ENCODE assay signal across 8 cellular contexts in the genomic region with DNA sequence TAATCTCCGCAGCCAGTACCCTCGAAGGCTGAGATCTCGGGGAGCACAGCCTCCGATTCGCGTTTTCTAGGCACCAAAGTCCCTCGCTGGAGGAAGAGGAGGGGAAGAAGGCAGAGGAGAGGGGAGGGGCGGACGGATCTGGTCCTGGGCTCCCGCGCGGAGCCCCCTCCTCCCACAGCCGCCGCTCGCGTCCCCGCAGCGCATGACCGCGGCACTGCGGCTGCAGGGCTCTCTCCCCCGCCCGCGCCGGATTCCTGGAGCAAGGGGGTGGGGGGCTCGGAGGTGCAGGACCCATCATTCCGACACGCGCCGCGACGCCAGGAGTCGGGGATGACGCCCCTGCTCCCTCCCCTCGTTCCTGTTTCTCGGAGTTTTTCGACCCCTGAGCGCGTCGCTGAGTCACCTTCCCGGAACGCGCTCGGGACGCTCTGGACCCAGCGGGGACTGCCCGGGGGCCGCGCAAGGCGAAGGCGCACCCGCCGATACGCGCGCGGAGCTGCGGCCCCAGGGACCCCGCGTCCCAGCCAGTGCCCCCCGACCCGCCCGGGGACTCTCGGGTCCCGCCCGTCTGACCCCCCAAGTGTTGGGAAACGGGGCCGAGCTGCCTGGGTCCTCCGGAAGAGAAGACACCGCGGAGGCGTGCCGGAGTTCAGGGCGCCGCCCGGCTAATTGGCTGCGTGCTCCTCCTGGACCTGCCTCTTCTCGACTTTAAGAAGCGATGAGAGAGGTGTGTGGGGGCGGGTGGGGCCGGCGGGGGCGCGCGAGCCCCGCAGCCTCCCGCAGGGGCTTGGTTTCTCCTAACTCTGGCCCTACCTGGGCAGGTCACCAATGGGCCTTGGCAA. TPM values are rescaled to one million over a fixed set of nuclear protein-coding genes. Genes with fewer than 3 reads are reported as not detected.
DNase-seq lines count a peak whose midpoint lies in the region; ATAC-seq, FAIRE-seq and TF ChIP-seq lines count a peak whose summit lies in the region.

No MANE protein-coding gene starts in this region.

- H3K4me2 ChIP-seq in endothelial cell of umbilical vein (ENCODE audit: insufficient read depth, low read length), result peak overlapping the region; percentile 67

- CTCF ChIA-PET in endothelial cell of umbilical vein (lab: Charles Lee), result interaction anchor here (0.5 to 8.1 kb wide), 8 partner anchors 13 to 518 kb away, joined by 3 to 106 read pairs (median 12); a partner anchor contains a TSS

- peaks cover 7 to 19% (median 11%) of the 10 kb centered on the region in 3 donors for H3K4me1 Mint-ChIP-seq in naive B cell

- no peaks in the 10 kb centered on the region for H4K20me1 ChIP-seq in endothelial cell of umbilical vein (replicated peaks; ENCODE audit: control insufficient read depth, extremely low read depth, insufficient read depth, low read length)

- intact Hi-C loops in endothelial cell of umbilical vein (cut with micrococcal nuclease), result no loop called here

- peaks cover 4 to 33% (median 7%) of the 10 kb centered on the region in 3 donors for H3K27me3 Mint-ChIP-seq in naive B cell

- peak; percentile 78 for DNase-seq in GM12891 (ENCODE audit: insufficient read length, low spot score)
- peak; percentile 81 to 85 for DNase-seq in Kasumi-1 (lab: John Stamatoyannopoulos, UW)
- peak; percentile 46 to 56 for DNase-seq in activated CD4-positive, alpha-beta T cell treated with anti-CD3 and anti-CD28 coated beads, Interleukin-2, amount 50 U/mL, for 4 hours
- DNase-seq in endothelial cell of umbilical vein (ENCODE audit: low read depth, low spot score), result peak; percentile 74
- peak; percentile 33 for DNase-seq in naive B cell
- DNase-seq in stimulated activated naive CD8-positive, alpha-beta T cell treated with anti-CD3 and anti-CD28 coated beads, Interleukin-15, Interleukin-2, amounts not matched to agents 100 U/mL and 50 U/mL, for 24 hours, result peak; percentile 69
- no peak for DNase-seq in NCI-H2081 (lab: John Stamatoyannopoulos, UW)

- H3K4me3 Mint-ChIP-seq in naive B cell, result peak overlapping the region; percentile 86 to 96 (median 93)

- no peak for FAIRE-seq in GM12891 (lab: Jason Lieb, UNC)
- peak; percentile 92 for FAIRE-seq in endothelial cell of umbilical vein (lab: Jason Lieb, UNC)

- no peaks in the 10 kb centered on the region for H3K9me3 Mint-ChIP-seq in naive B cell

- no peaks in the 10 kb centered on the region for H3K36me3 ChIP-seq in endothelial cell of umbilical vein (ENCODE audit: control insufficient read depth in 2 of 2, extremely low read depth in 1 of 2, insufficient read depth in 2 of 2, low read length in 2 of 2)

- H3K4me3 ChIP-seq in endothelial cell of umbilical vein (replicated peaks in 1 of 3; ENCODE audit: insufficient read depth in 1 of 3, low read depth in 1 of 3, low read length in 3 of 3), result peak overlapping the region; percentile 54 to 82 (median 65)

- dilution Hi-C loops in endothelial cell of umbilical vein (cut with MboI; ENCODE audit: extremely low pct_ligation_motif_present, low sequenced_read_pairs), result no loop called here

- no TSS peak for BruUV-seq in endothelial cell of umbilical vein (replicated peaks; lab: Mats Ljungman, UMichigan)

- peak overlapping the region; percentile 39 for H2AFZ ChIP-seq in endothelial cell of umbilical vein (ENCODE audit: low read depth, low read length)

- peak overlapping the region; percentile 97 for H3K9ac ChIP-seq in endothelial cell of umbilical vein (replicated peaks; ENCODE audit: extremely low read depth, insufficient read depth, low read length)

- H3K9me1 ChIP-seq in endothelial cell of umbilical vein (replicated peaks; ENCODE audit: control insufficient read depth, extremely low read depth, insufficient read depth, low read length), result no peaks in the 10 kb centered on the region

- H3K79me2 ChIP-seq in endothelial cell of umbilical vein (ENCODE audit: control insufficient read depth, insufficient read depth, low read length), result peaks cover 35% of the 10 kb centered on the region

- H3K27ac ChIP-seq in endothelial cell of umbilical vein (ENCODE audit: insufficient read depth, low read depth, low read length), result peak overlapping the region; percentile 97

- TF ChIP-seq CTCF in endothelial cell of umbilical vein (IDR thresholded peaks at IDR 0.05; ENCODE audit: extremely low read depth in 1 of 2, insufficient read depth in 1 of 2, low read depth in 1 of 2, low read length in 2 of 2), result no peak

- H3K27me3 ChIP-seq in endothelial cell of umbilical vein (ENCODE audit: control insufficient read depth in 2 of 2, insufficient read depth in 2 of 2, low read length in 2 of 2), result no peaks in the 10 kb centered on the region

- ATAC-seq in naive B cell (ENCODE audit: low read depth in 2 of 2) (peak; percentile 28 to 32), HG02970 (IDR thresholded peaks at IDR 0.05; ENCODE audit: low FRiP score, unreplicated experiment) (no peak)
- peak; percentile 47 for ATAC-seq in stimulated activated naive CD8-positive, alpha-beta T cell treated with anti-CD3 and anti-CD28 coated beads, Interleukin-15, Interleukin-2, amounts not matched to agents 100 U/mL and 50 U/mL, for 24 hours

- H3K9me3 ChIP-seq in endothelial cell of umbilical vein (replicated peaks; ENCODE audit: control insufficient read depth, insufficient read depth, low read length), result no peaks in the 10 kb centered on the region

- TF ChIP-seq POLR2A in GM12891 (IDR thresholded peaks at IDR 0.05; ENCODE audit: low read depth, low read length) (no peak), endothelial cell of umbilical vein (IDR thresholded peaks at IDR 0.05; ENCODE audit: low read depth, low read length) (peak; percentile 36)

- H3K4me1 ChIP-seq in endothelial cell of umbilical vein (ENCODE audit: control insufficient read depth, extremely low read depth, insufficient read depth, low read length), result peaks cover 29% of the 10 kb centered on the region

- H3K27ac Mint-ChIP-seq in naive B cell, result peak overlapping the region in 4 of 6 donors; percentile 71 to 90 (median 80)

- POLR2A ChIA-PET in endothelial cell of umbilical vein (lab: Charles Lee), result interaction anchor here (0.6 to 1.7 kb wide), 6 partner anchors 13 to 403 kb away, joined by 3 to 11 read pairs (median 4); a partner anchor contains a TSS

- H3K36me3 Mint-ChIP-seq in naive B cell, result no peaks in the 10 kb centered on the region

TF ChIP-seq in GM12891, 5 proteins besides CTCF, POLR2A, EP300 and RAD21:
- TF ChIP-seq TAF1 (IDR thresholded peaks at IDR 0.05; ENCODE audit: low read depth, low read length), result no peak
- no peak for TF ChIP-seq PAX5 (IDR thresholded peaks at IDR 0.05; ENCODE audit: insufficient read depth, low read length, severe bottlenecking)
- TF ChIP-seq POU2F2 (IDR thresholded peaks at IDR 0.05; ENCODE audit: low read depth, low read length), result no peak
- TF ChIP-seq POLR2AphosphoS5 (IDR thresholded peaks at IDR 0.05; ENCODE audit: low read depth, low read length), result no peak

TF ChIP-seq in endothelial cell of umbilical vein, 7 proteins besides CTCF, POLR2A, EP300 and RAD21:
- TF ChIP-seq JUN (IDR thresholded peaks at IDR 0.05; ENCODE audit: borderline replicate concordance, insufficient read depth, insufficient read length, low read depth) (peak; percentile 8), EZH2 (IDR thresholded peaks at IDR 0.05; ENCODE audit: borderline replicate concordance, low read depth, low read length, severe bottlenecking) (no peak), FOS (IDR thresholded peaks at IDR 0.05; ENCODE audit: borderline replicate concordance, insufficient read depth, low read length) (peak; percentile 78), MYC (IDR thresholded peaks at IDR 0.05; ENCODE audit: low read depth, low read length) (no peak), POLR2AphosphoS5 (IDR thresholded peaks at IDR 0.05; ENCODE audit: insufficient read depth, low read depth, low read length) (peak; percentile 30), GATA2 (IDR thresholded peaks at IDR 0.05; ENCODE audit: insufficient read depth, insufficient read length, low read depth, low read length) (no peak)
- TF ChIP-seq, protein P1, sequence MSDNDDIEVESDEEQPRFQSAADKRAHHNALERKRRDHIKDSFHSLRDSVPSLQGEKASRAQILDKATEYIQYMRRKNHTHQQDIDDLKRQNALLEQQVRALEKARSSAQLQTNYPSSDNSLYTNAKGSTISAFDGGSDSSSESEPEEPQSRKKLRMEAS (IDR thresholded peaks at IDR 0.05; ENCODE audit: insufficient read depth, insufficient read length), result no peak

RNA-seq across cellular contexts. Expression of a gene that starts 1.4 kb away (rescaled TPM):
- 0.27 TPM for polyA plus RNA-seq in GM12891 (2012; ENCODE audit: low read depth, missing spikeins)
- 70.7 and 85.6 TPM in 2 replicates for total RNA-seq in endothelial cell of umbilical vein
- polyA plus RNA-seq in endothelial cell of umbilical vein (97.4 and 97.8 TPM in 2 replicates), naive B cell (ENCODE audit: low read depth in 6 of 6) (1 to 10 TPM in 1 of 6 donors, under 1 TPM in 1, not detected in 4; 0.22 to 1.7 TPM)
- polyA plus RNA-seq in endothelial cell of umbilical vein (2011; cell fraction: cytosol; rRNA removed), result 57.6 and 80.7 TPM in 2 replicates
- polyA plus RNA-seq in endothelial cell of umbilical vein (2011; cell fraction: nucleus; rRNA removed), result 331 and 358 TPM in 2 replicates
- 84.4 and 89.7 TPM in 2 replicates for polyA plus RNA-seq in endothelial cell of umbilical vein (2012)
- polyA minus RNA-seq in endothelial cell of umbilical vein, result 27.2 and 37.8 TPM in 2 replicates
- 11.3 TPM for polyA minus RNA-seq in endothelial cell of umbilical vein (2011; cell fraction: cytosol; rRNA and poly(A)+ RNA removed)
- polyA minus RNA-seq in endothelial cell of umbilical vein (2011; cell fraction: nucleus; rRNA and poly(A)+ RNA removed), result 37.5 and 78.5 TPM in 2 replicates

RNA-seq across cellular contexts. Expression of a gene that starts 29.3 kb away (rescaled TPM):
- 20.6 TPM for polyA plus RNA-seq in GM12891 (2012; ENCODE audit: low read depth, missing spikeins)
- 79.1 and 90.2 TPM in 2 replicates for total RNA-seq in endothelial cell of umbilical vein
- polyA plus RNA-seq in endothelial cell of umbilical vein (106 and 123 TPM in 2 replicates), naive B cell (ENCODE audit: low read depth in 6 of 6) (10 to 100 TPM; 46.0 to 81.3 (median 54.4) TPM)
- 117 and 119 TPM in 2 replicates for polyA plus RNA-seq in endothelial cell of umbilical vein (2011; cell fraction: cytosol; rRNA removed)
- polyA plus RNA-seq in endothelial cell of umbilical vein (2011; cell fraction: nucleus; rRNA removed), result 331 and 391 TPM in 2 replicates
- polyA plus RNA-seq in endothelial cell of umbilical vein (2012), result 70.0 and 80.9 TPM in 2 replicates
- 111 and 140 TPM in 2 replicates for polyA minus RNA-seq in endothelial cell of umbilical vein
- polyA minus RNA-seq in endothelial cell of umbilical vein (2011; cell fraction: cytosol; rRNA and poly(A)+ RNA removed), result 35.5 TPM
- polyA minus RNA-seq in endothelial cell of umbilical vein (2011; cell fraction: nucleus; rRNA and poly(A)+ RNA removed), result 121 and 170 TPM in 2 replicates

Comparison
In these comparisons a context has a peak if more than half of its experiments do, and no peak if none do; other contexts are left out.
1. DNase-seq: peak in GM12891 (single experiment), Kasumi-1 (2 of 2), activated CD4-positive, alpha-beta T cell treated with anti-CD3 and anti-CD28 coated beads, Interleukin-2, amount 50 U/mL, for 4 hours (2 of 2), endothelial cell of umbilical vein (single experiment), naive B cell (single experiment) and stimulated activated naive CD8-positive, alpha-beta T cell treated with anti-CD3 and anti-CD28 coated beads, Interleukin-15, Interleukin-2, amounts not matched to agents 100 U/mL and 50 U/mL, for 24 hours (single experiment); none in NCI-H2081 (0 of 2).
2. RNA of a gene that starts 1.4 kb away (polyA plus RNA-seq): 57.6 to 358 TPM in endothelial cell of umbilical vein; 0.22 to 1.7 TPM in naive B cell; every median in the first group is over 10 times any median in the second.